In genomic region chr20:1325173-1326030, GRCh38 we compare ENCODE assay signal across 1 cellular context.
TF ChIP-seq lines count a peak whose summit lies in the region.

No MANE protein-coding gene starts in this region.

TF ChIP-seq in HepG2, 621 proteins besides CTCF, POLR2A, EP300 and RAD21 (continued from another document and continues in another):
- TF ChIP-seq ZNF646 (CRISPR knock-in tag; IDR thresholded peaks at IDR 0.05) (no peak), IKZF4 (CRISPR knock-in tag; IDR thresholded peaks at IDR 0.05; ENCODE audit: borderline replicate concordance, low read depth, not compliant biosample characterization) (no peak), RARA (CRISPR knock-in tag; IDR thresholded peaks at IDR 0.05) (peak; percentile 52), SMC3 (IDR thresholded peaks at IDR 0.05; ENCODE audit: low read length) (no peak), ZNF614 (CRISPR knock-in tag; IDR thresholded peaks at IDR 0.05; ENCODE audit: borderline replicate concordance) (peak; percentile 83; the same call in 1 of the 2 replicates), DBP (CRISPR knock-in tag; IDR thresholded peaks at IDR 0.05; ENCODE audit: not compliant biosample characterization) (peak; percentile 89), SP2 (CRISPR knock-in tag; IDR thresholded peaks at IDR 0.05) (peak; percentile 29; the same call in 1 of the 2 replicates), ZNF687 (CRISPR knock-in tag; IDR thresholded peaks at IDR 0.05) (peak; percentile 97), PHB2 (IDR thresholded peaks at IDR 0.05; ENCODE audit: partially characterized antibody) (no peak), ZNF800 (CRISPR knock-in tag; IDR thresholded peaks at IDR 0.05) (peak; percentile 75), ZBTB25 (CRISPR knock-in tag; IDR thresholded peaks at IDR 0.05) (peak; percentile 87; the same call in 1 of the 2 replicates), PBX2 (CRISPR knock-in tag; IDR thresholded peaks at IDR 0.05) (peak; percentile 21; the same call in 1 of the 2 replicates), CREBL2 (CRISPR knock-in tag; IDR thresholded peaks at IDR 0.05; ENCODE audit: borderline replicate concordance) (no peak), PAF1 (CRISPR knock-in tag; IDR thresholded peaks at IDR 0.05) (no peak), IRX3 (CRISPR knock-in tag; IDR thresholded peaks at IDR 0.05; ENCODE audit: borderline replicate concordance, low read depth) (0 out of 2 replicates have a peak, but pooled peaks have one; percentile 58), HMG20A (CRISPR knock-in tag; IDR thresholded peaks at IDR 0.05; ENCODE audit: borderline replicate concordance) (peak; percentile 56; the same call in 1 of the 2 replicates), ZNF788 (CRISPR knock-in tag; IDR thresholded peaks at IDR 0.05; ENCODE audit: borderline replicate concordance) (peak; percentile 67; the same call in 1 of the 2 replicates), JUND (CRISPR knock-in tag; IDR thresholded peaks at IDR 0.05) (no peak), ZNF746 (CRISPR knock-in tag; IDR thresholded peaks at IDR 0.05) (no peak; the same call in 1 of the 2 replicates), NONO (IDR thresholded peaks at IDR 0.05) (no peak), NONO (CRISPR knock-in tag; conservative IDR thresholded peaks at IDR 0.05) (peak; percentile 89), PATZ1 (CRISPR knock-in tag; IDR thresholded peaks at IDR 0.05) (peak; percentile 52), PCBP1 (IDR thresholded peaks at IDR 0.05; ENCODE audit: borderline replicate concordance, low read depth, low read length) (no peak), MTF2 (CRISPR knock-in tag; IDR thresholded peaks at IDR 0.05; ENCODE audit: borderline replicate concordance) (no peak), ZSCAN5A (CRISPR knock-in tag; IDR thresholded peaks at IDR 0.05; ENCODE audit: borderline replicate concordance) (peak; percentile 54; the same call in 1 of the 2 replicates), GTF3A (CRISPR knock-in tag; conservative IDR thresholded peaks at IDR 0.05) (no peak), MAFK (conservative IDR thresholded peaks at IDR 0.05 in 1 of 2, IDR thresholded peaks at IDR 0.05 in 1 of 2; ENCODE audit: low read length in 2 of 2) (peak; percentile 66 to 76), ZNF839 (CRISPR knock-in tag; IDR thresholded peaks at IDR 0.05; ENCODE audit: borderline replicate concordance) (no peak; the same call in 1 of the 2 replicates), ZNF367 (CRISPR knock-in tag; IDR thresholded peaks at IDR 0.05; ENCODE audit: borderline replicate concordance) (no peak), ZNF574 (CRISPR knock-in tag; IDR thresholded peaks at IDR 0.05) (peak; percentile 81), ATM (IDR thresholded peaks at IDR 0.05; ENCODE audit: borderline replicate concordance) (no peak), REL (CRISPR knock-in tag; conservative IDR thresholded peaks at IDR 0.05) (no peak), ZNF709 (CRISPR knock-in tag; IDR thresholded peaks at IDR 0.05) (peak; percentile 97), SMYD3 (CRISPR knock-in tag; IDR thresholded peaks at IDR 0.05) (no peak)
